Comparison of ENCODE assay signal across 1 cellular context in genomic region chr10:132023092-132023811, GRCh38.
TF ChIP-seq lines count a peak whose summit lies in the region.

No MANE protein-coding gene starts in this region.

TF ChIP-seq in GM23338, 12 proteins besides CTCF, POLR2A, EP300 and RAD21 (continued from another document):
- TF ChIP-seq, protein P1, sequence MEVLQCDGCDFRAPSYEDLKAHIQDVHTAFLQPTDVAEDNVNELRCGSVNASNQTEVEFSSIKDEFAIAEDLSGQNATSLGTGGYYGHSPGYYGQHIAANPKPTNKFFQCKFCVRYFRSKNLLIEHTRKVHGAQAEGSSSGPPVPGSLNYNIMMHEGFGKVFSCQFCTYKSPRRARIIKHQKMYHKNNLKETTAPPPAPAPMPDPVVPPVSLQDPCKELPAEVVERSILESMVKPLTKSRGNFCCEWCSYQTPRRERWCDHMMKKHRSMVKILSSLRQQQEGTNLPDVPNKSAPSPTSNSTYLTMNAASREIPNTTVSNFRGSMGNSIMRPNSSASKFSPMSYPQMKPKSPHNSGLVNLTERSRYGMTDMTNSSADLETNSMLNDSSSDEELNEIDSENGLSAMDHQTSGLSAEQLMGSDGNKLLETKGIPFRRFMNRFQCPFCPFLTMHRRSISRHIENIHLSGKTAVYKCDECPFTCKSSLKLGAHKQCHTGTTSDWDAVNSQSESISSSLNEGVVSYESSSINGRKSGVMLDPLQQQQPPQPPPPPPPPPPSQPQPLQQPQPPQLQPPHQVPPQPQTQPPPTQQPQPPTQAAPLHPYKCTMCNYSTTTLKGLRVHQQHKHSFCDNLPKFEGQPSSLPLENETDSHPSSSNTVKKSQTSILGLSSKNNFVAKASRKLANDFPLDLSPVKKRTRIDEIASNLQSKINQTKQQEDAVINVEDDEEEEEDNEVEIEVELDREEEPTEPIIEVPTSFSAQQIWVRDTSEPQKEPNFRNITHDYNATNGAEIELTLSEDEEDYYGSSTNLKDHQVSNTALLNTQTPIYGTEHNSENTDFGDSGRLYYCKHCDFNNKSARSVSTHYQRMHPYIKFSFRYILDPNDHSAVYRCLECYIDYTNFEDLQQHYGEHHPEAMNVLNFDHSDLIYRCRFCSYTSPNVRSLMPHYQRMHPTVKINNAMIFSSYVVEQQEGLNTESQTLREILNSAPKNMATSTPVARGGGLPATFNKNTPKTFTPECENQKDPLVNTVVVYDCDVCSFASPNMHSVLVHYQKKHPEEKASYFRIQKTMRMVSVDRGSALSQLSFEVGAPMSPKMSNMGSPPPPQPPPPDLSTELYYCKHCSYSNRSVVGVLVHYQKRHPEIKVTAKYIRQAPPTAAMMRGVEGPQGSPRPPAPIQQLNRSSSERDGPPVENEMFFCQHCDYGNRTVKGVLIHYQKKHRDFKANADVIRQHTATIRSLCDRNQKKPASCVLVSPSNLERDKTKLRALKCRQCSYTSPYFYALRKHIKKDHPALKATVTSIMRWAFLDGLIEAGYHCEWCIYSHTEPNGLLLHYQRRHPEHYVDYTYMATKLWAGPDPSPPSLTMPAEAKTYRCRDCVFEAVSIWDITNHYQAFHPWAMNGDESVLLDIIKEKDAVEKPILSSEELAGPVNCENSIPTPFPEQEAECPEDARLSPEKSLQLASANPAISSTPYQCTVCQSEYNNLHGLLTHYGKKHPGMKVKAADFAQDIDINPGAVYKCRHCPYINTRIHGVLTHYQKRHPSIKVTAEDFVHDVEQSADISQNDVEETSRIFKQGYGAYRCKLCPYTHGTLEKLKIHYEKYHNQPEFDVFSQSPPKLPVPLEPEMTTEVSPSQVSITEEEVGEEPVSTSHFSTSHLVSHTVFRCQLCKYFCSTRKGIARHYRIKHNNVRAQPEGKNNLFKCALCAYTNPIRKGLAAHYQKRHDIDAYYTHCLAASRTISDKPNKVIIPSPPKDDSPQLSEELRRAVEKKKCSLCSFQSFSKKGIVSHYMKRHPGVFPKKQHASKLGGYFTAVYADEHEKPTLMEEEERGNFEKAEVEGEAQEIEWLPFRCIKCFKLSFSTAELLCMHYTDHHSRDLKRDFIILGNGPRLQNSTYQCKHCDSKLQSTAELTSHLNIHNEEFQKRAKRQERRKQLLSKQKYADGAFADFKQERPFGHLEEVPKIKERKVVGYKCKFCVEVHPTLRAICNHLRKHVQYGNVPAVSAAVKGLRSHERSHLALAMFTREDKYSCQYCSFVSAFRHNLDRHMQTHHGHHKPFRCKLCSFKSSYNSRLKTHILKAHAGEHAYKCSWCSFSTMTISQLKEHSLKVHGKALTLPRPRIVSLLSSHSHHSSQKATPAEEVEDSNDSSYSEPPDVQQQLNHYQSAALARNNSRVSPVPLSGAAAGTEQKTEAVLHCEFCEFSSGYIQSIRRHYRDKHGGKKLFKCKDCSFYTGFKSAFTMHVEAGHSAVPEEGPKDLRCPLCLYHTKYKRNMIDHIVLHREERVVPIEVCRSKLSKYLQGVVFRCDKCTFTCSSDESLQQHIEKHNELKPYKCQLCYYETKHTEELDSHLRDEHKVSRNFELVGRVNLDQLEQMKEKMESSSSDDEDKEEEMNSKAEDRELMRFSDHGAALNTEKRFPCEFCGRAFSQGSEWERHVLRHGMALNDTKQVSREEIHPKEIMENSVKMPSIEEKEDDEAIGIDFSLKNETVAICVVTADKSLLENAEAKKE (CRISPR knock-in tag; IDR thresholded peaks at IDR 0.05) = no peak
TF ChIP-seq in GM23338: peak in this region for 0.
